Comparison of ENCODE assay signal across 11 cellular contexts in the genomic region with DNA sequence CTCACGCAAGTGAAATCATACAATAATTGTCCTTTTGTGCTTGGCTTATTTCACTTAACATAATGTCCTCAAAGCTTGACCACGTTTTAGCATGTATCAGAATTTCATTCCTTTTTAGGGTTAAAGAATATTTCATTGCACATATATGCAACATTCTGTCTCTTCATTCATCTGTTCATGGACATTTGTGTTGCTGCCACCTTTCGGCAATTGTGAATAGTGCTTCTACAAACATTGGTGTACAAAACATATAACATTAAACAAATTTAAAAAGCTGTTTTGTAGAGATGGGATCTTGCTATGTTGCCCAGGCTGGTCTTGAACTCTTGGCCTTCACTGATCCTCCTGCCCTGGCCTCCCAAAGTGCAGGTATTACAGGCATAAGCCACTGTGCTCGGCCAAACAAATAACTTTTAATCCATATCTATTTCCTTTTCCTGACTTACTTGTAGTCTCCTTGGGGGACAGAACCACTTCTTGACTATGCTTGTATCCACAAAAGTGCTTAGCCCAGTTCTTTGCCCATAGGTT.
DNase-seq lines count a peak whose midpoint lies in the region; ATAC-seq and TF ChIP-seq lines count a peak whose summit lies in the region.
"Had no signal": no experiment of that assay in that cellular context is flagged by ENCODE, and none has a peak within 500 bp of the region (broad histone marks: within the 10 kb centered on the region; RNA-seq: fewer than 3 reads in every experiment).

No MANE protein-coding gene starts in this region.

- H3K27me3 ChIP-seq in body of pancreas = no peaks in the 10 kb centered on the region
- H3K27me3 ChIP-seq in testis = no peaks in the 10 kb centered on the region
- H3K27me3 ChIP-seq in CD4-positive, alpha-beta memory T cell (ENCODE audit: insufficient read depth, low read length) = no peaks in the 10 kb centered on the region

- CTCF ChIA-PET in activated naive CD4-positive, alpha-beta T cell treated with anti-CD3 and anti-CD28 coated beads for 36 hours (lab: Charles Lee) = no interaction called here
- CTCF ChIA-PET in CD4-positive, alpha-beta memory T cell (lab: Charles Lee; ENCODE audit: partially characterized antibody) = no interaction called here

- H3K4me3 ChIP-seq in LNCaP clone FGC (ENCODE audit: low read depth, low read length) = no peak overlapping the region
- H3K4me3 ChIP-seq in body of pancreas = no peak overlapping the region
- H3K4me3 ChIP-seq in testis = no peak overlapping the region
- no peak overlapping the region for H3K4me3 ChIP-seq in CD4-positive, alpha-beta memory T cell (ENCODE audit: low read length in 2 of 2)

- no peak for ATAC-seq in body of pancreas

- intact Hi-C loops in activated naive CD4-positive, alpha-beta T cell treated with anti-CD3 and anti-CD28 coated beads for 36 hours (cut with micrococcal nuclease) = no loop called here
- intact Hi-C loops in body of pancreas (cut with DNase I) (no loop called here), testis (cut with DNase I; ENCODE audit: low total_unique reads) (loop anchor here (10.0 kb wide), 1 partner anchor 102 kb away; no protein-coding TSS in a partner anchor)
- intact Hi-C loops in CD4-positive, alpha-beta memory T cell (cut with micrococcal nuclease) = no loop called here

- H3K27ac Mint-ChIP-seq in activated naive CD4-positive, alpha-beta T cell treated with anti-CD3 and anti-CD28 coated beads, Interleukin-2, amount 50 U/mL, for 24 hours = peak overlapping the region; percentile 44
- no peak overlapping the region for H3K27ac Mint-ChIP-seq in activated naive CD4-positive, alpha-beta T cell treated with anti-CD3 and anti-CD28 coated beads for 36 hours
- no peak overlapping the region for H3K27ac Mint-ChIP-seq in CD4-positive, alpha-beta memory T cell

- H3K36me3 ChIP-seq in body of pancreas (replicated peaks in 1 of 2; ENCODE audit: insufficient read depth in 1 of 2, low read depth in 2 of 2) = no peaks in the 10 kb centered on the region
- no peaks in the 10 kb centered on the region for H3K36me3 ChIP-seq in testis (ENCODE audit: low read depth, missing control alignments)
- no peaks in the 10 kb centered on the region for H3K36me3 ChIP-seq in CD4-positive, alpha-beta memory T cell (ENCODE audit: insufficient read depth, low read length)

- no peak for DNase-seq in activated naive CD4-positive, alpha-beta T cell treated with anti-CD3 and anti-CD28 coated beads for 36 hours
- DNase-seq in LNCaP clone FGC (ENCODE audit: low read depth) = no peak
- DNase-seq in body of pancreas = peak in 1 of 4 donors; percentile 18
- peak; percentile 28 for DNase-seq in testis
- DNase-seq in CD4-positive, alpha-beta memory T cell = no peak
- DNase-seq in midbrain (lab: John Stamatoyannopoulos, UW) = no peak
- DNase-seq in HK-2 (ENCODE audit: unreplicated experiment) = no peak
- DNase-seq: DND-41, GOT3, NCI-H1417 treated with DMSO at 0.1 percent for 48 hours had no signal

- H3K27me3 Mint-ChIP-seq in activated naive CD4-positive, alpha-beta T cell treated with anti-CD3 and anti-CD28 coated beads, Interleukin-2, amount 50 U/mL, for 24 hours = peaks cover 4% of the 10 kb centered on the region
- no peaks in the 10 kb centered on the region for H3K27me3 Mint-ChIP-seq in activated naive CD4-positive, alpha-beta T cell treated with anti-CD3 and anti-CD28 coated beads for 36 hours (ENCODE audit: low read depth)
- peaks cover 0 to 3% of the 10 kb centered on the region in 2 donors for H3K27me3 Mint-ChIP-seq in CD4-positive, alpha-beta memory T cell

- POLR2A ChIA-PET in CD4-positive, alpha-beta memory T cell (lab: Charles Lee; ENCODE audit: partially characterized antibody) = no interaction called here

- TF ChIP-seq POLR2A in body of pancreas (IDR thresholded peaks at IDR 0.05) = no peak
- TF ChIP-seq POLR2A in testis (IDR thresholded peaks at IDR 0.05) = no peak

- TF ChIP-seq CTCF in LNCaP clone FGC (IDR thresholded peaks at IDR 0.05; ENCODE audit: control insufficient read depth, extremely low read depth, insufficient read depth) (peak; percentile 43), body of pancreas (IDR thresholded peaks at IDR 0.05) (peak in 5 of 7 experiments; percentile 29 to 41 (median 33)), testis (IDR thresholded peaks at IDR 0.05) (peak in 2 of 3 experiments; percentile 9 to 12)

- no peaks in the 10 kb centered on the region for H3K9me3 Mint-ChIP-seq in activated naive CD4-positive, alpha-beta T cell treated with anti-CD3 and anti-CD28 coated beads, Interleukin-2, amount 50 U/mL, for 24 hours
- H3K9me3 Mint-ChIP-seq in activated naive CD4-positive, alpha-beta T cell treated with anti-CD3 and anti-CD28 coated beads for 36 hours = no peaks in the 10 kb centered on the region
- peaks cover 0 to 3% (median 0%) of the 10 kb centered on the region in 8 donors for H3K9me3 Mint-ChIP-seq in CD4-positive, alpha-beta memory T cell

- H3K4me1 ChIP-seq in body of pancreas (no peaks in the 10 kb centered on the region), testis (no peaks in the 10 kb centered on the region)
- no peaks in the 10 kb centered on the region for H3K4me1 ChIP-seq in CD4-positive, alpha-beta memory T cell (ENCODE audit: insufficient read depth, low read length)

- H3K4me1 Mint-ChIP-seq in activated naive CD4-positive, alpha-beta T cell treated with anti-CD3 and anti-CD28 coated beads, Interleukin-2, amount 50 U/mL, for 24 hours = no peaks in the 10 kb centered on the region
- no peaks in the 10 kb centered on the region for H3K4me1 Mint-ChIP-seq in activated naive CD4-positive, alpha-beta T cell treated with anti-CD3 and anti-CD28 coated beads for 36 hours (ENCODE audit: low read depth)
- no peaks in the 10 kb centered on the region for H3K4me1 Mint-ChIP-seq in CD4-positive, alpha-beta memory T cell

- 51 to 58% methylated on average over 4 of the region's 4 CpGs for WGBS in body of pancreas, 2 donors
- 71 to 80% methylated on average over 4 of the region's 4 CpGs for WGBS in testis, 2 donors

- no peak overlapping the region for H3K27ac ChIP-seq in body of pancreas
- no peak overlapping the region for H3K27ac ChIP-seq in testis
- H3K27ac ChIP-seq in CD4-positive, alpha-beta memory T cell (ENCODE audit: low read depth, low read length) = no peak overlapping the region

- no peaks in the 10 kb centered on the region for H3K9me3 ChIP-seq in body of pancreas
- H3K9me3 ChIP-seq in testis = no peaks in the 10 kb centered on the region
- H3K9me3 ChIP-seq in CD4-positive, alpha-beta memory T cell (ENCODE audit: control insufficient read depth in 1 of 2, low read length in 2 of 2) = no peaks in the 10 kb centered on the region

- no peaks in the 10 kb centered on the region for H3K36me3 Mint-ChIP-seq in activated naive CD4-positive, alpha-beta T cell treated with anti-CD3 and anti-CD28 coated beads, Interleukin-2, amount 50 U/mL, for 24 hours
- no peaks in the 10 kb centered on the region for H3K36me3 Mint-ChIP-seq in activated naive CD4-positive, alpha-beta T cell treated with anti-CD3 and anti-CD28 coated beads for 36 hours (ENCODE audit: low read depth)
- no peaks in the 10 kb centered on the region for H3K36me3 Mint-ChIP-seq in CD4-positive, alpha-beta memory T cell

- H3K4me3 Mint-ChIP-seq in activated naive CD4-positive, alpha-beta T cell treated with anti-CD3 and anti-CD28 coated beads, Interleukin-2, amount 50 U/mL, for 24 hours = no peak overlapping the region
- no peak overlapping the region for H3K4me3 Mint-ChIP-seq in activated naive CD4-positive, alpha-beta T cell treated with anti-CD3 and anti-CD28 coated beads for 36 hours
- no peak overlapping the region for H3K4me3 Mint-ChIP-seq in CD4-positive, alpha-beta memory T cell
